ENCODE assay signal across 9 cellular contexts in genomic region chr22:19143212-19143611, GRCh38. TPM values are rescaled to one million over a fixed set of nuclear protein-coding genes. Genes with fewer than 3 reads are reported as not detected.
DNase-seq lines count a peak whose midpoint lies in the region; TF ChIP-seq lines count a peak whose summit lies in the region.
"Had no signal": no experiment of that assay in that cellular context is flagged by ENCODE, and none has a peak within 500 bp of the region (broad histone marks: within the 10 kb centered on the region; RNA-seq: fewer than 3 reads in every experiment).

No MANE protein-coding gene starts in this region.

- TF ChIP-seq CTCF in BE2C (IDR thresholded peaks at IDR 0.05; ENCODE audit: low read depth, low read length): no peak
- no peak for TF ChIP-seq CTCF in HEK293 (tag by site-specific recombination; IDR thresholded peaks at IDR 0.05)

- peaks cover 11% of the 10 kb centered on the region for H3K27me3 ChIP-seq in BE2C
- peaks cover 0 to 5% of the 10 kb centered on the region in 2 donors for H3K27me3 ChIP-seq in muscle layer of colon (ENCODE audit: control insufficient read depth in 1 of 2, insufficient read depth in 2 of 2, low read length in 2 of 2)

- no peaks in the 10 kb centered on the region for H3K9me3 Mint-ChIP-seq in activated naive CD8-positive, alpha-beta T cell (ENCODE audit: low read depth)

- H3K4me1 ChIP-seq in BE2C (no peaks in the 10 kb centered on the region), HEK293 (ENCODE audit: control insufficient read depth, insufficient read depth, low read length) (no peaks in the 10 kb centered on the region), muscle layer of colon (ENCODE audit: insufficient read depth, low read length) (peaks cover 8% of the 10 kb centered on the region)

- DNase-seq in BE2C: no peak
- DNase-seq in kidney tubule cell (ENCODE audit: low spot score): no peak
- DNase-seq in CD1c-positive myeloid dendritic cell (ENCODE audit: extremely low spot score): no peak
- no peak for DNase-seq in AG08395 (ENCODE audit: low spot score)
- DNase-seq in NCI-H524 (lab: John Stamatoyannopoulos, UW): no peak
- DNase-seq: NK-92 treated with Interleukin-12 subunit alpha and Interleukin-12 subunit beta, amount 100 ng/mL, for 24 hours had no signal

- CTCF ChIA-PET in HEK293 (lab: Yijun Ruan, JAX): interaction anchor here (0.5 to 3.2 kb wide), 5 partner anchors 11 to 121 kb away, joined by 3 to 18 read pairs (median 5); partner anchors contain the start of gene SLC25A1

- no peaks in the 10 kb centered on the region for H3K9me3 ChIP-seq in BE2C
- H3K9me3 ChIP-seq in HEK293 (ENCODE audit: control insufficient read depth, insufficient read depth, low read depth, low read length): no peaks in the 10 kb centered on the region
- no peaks in the 10 kb centered on the region for H3K9me3 ChIP-seq in muscle layer of colon (ENCODE audit: low read length)

- H3K36me3 Mint-ChIP-seq in activated naive CD8-positive, alpha-beta T cell: peaks cover 3% of the 10 kb centered on the region

- POLR2A ChIA-PET in HEK293 (lab: Yijun Ruan, JAX): interaction anchor here (0.7 to 2.5 kb wide), 5 partner anchors 9 to 36 kb away, joined by 3 to 34 read pairs (median 26); partner anchors contain the start of genes DGCR2 and SLC25A1

- no peak overlapping the region for H3K27ac Mint-ChIP-seq in activated naive CD8-positive, alpha-beta T cell

- H3K27ac ChIP-seq in HEK293 (ENCODE audit: extremely low read depth, low read depth, low read length): no peak overlapping the region
- H3K27ac ChIP-seq in muscle layer of colon (ENCODE audit: low read depth, low read length): no peak overlapping the region

- no peaks in the 10 kb centered on the region for H3K27me3 Mint-ChIP-seq in activated naive CD8-positive, alpha-beta T cell

- H3K4me3 ChIP-seq in BE2C (ENCODE audit: low read depth, low read length): peak overlapping the region; percentile 98; the same call in 1 of the 2 replicates
- no peak overlapping the region for H3K4me3 ChIP-seq in HEK293 (ENCODE audit: low read depth, low read length)
- H3K4me3 ChIP-seq in muscle layer of colon (ENCODE audit: low read depth in 1 of 2, low read length in 2 of 2): peak overlapping the region; percentile 72 to 98

- peak overlapping the region; percentile 98 for H3K4me3 Mint-ChIP-seq in activated naive CD8-positive, alpha-beta T cell

- H3K36me3 ChIP-seq in BE2C (peaks cover 38% of the 10 kb centered on the region), HEK293 (ENCODE audit: control insufficient read depth in 2 of 2, insufficient read depth in 1 of 2, low read length in 2 of 2) (peaks cover 11 to 46% of the 10 kb centered on the region in 2 experiments; a peak in 2 of 3 replicates), muscle layer of colon (ENCODE audit: insufficient read depth, low read length) (peaks cover 41% of the 10 kb centered on the region)

- H3K4me1 Mint-ChIP-seq in activated naive CD8-positive, alpha-beta T cell (ENCODE audit: low read depth): peaks cover 19% of the 10 kb centered on the region

- H3K9ac ChIP-seq in muscle layer of colon (ENCODE audit: low read length): no peak overlapping the region

TF ChIP-seq in HEK293, 187 proteins besides CTCF, POLR2A, EP300 and RAD21:
- TF ChIP-seq ZFP41 (tag by site-specific recombination; IDR thresholded peaks at IDR 0.05; ENCODE audit: borderline replicate concordance) (no peak), ZNF544 (tag by site-specific recombination; IDR thresholded peaks at IDR 0.05) (no peak), PRDM1 (tag by site-specific recombination; IDR thresholded peaks at IDR 0.05) (peak; percentile 80), ZFP37 (tag by site-specific recombination; IDR thresholded peaks at IDR 0.05) (no peak)

RNA-seq across cellular contexts. Expression of gene ESS2, which starts 1.2 kb away (rescaled TPM):
- polyA plus RNA-seq in BE2C (2012; ENCODE audit: insufficient read depth, insufficient read length, low read depth): 40.2 TPM

RNA-seq across cellular contexts. Expression of gene GSC2, which starts 6.9 kb away (rescaled TPM):
- polyA plus RNA-seq in BE2C (2012; ENCODE audit: insufficient read depth, insufficient read length, low read depth): not detected

RNA-seq across cellular contexts. Expression of gene TSSK2, which starts 12.1 kb away (rescaled TPM):
- polyA plus RNA-seq in BE2C (2012; ENCODE audit: insufficient read depth, insufficient read length, low read depth): 6.5 TPM

RNA-seq across cellular contexts. Expression of gene DGCR2, which starts 21.0 kb away (rescaled TPM):
- polyA plus RNA-seq in BE2C (2012; ENCODE audit: insufficient read depth, insufficient read length, low read depth): 69.5 TPM

RNA-seq across cellular contexts. Expression of gene SLC25A1, which starts 35.3 kb away (rescaled TPM):
- polyA plus RNA-seq in BE2C (2012; ENCODE audit: insufficient read depth, insufficient read length, low read depth): 81.0 TPM
